In the genomic region with DNA sequence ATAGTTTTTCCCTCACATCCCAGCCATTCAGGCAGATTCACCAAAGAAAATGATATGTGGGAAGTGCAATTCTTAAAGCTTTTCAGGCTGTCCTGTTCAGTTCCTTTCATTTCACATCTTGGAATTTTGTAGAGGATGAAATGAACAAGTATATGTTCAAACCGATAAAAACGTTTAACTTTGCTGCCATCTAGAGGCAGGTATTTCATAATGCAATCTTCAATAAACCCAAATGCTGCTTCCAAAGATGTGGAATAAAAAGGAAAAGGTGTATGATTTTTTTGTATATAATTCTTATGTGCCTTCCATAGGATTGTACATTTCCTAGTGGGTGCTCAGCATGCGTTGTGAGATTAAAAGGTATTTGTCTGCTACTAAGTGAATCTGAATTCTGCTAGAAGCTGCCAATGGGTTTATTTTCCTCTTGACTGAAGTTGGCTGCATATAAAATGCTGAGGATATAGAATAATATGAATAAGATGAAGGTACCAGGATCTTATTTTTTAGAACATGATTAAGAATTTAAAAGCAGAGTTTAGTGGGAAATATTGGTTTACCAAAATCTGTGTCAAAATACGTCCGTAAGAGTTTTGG, we compare ENCODE assay signal across 8 cellular contexts.
DNase-seq lines count a peak whose midpoint lies in the region; ATAC-seq and TF ChIP-seq lines count a peak whose summit lies in the region.

No MANE protein-coding gene starts in this region.

- H3K4me1 ChIP-seq in KMS-11 (ENCODE audit: low read depth, poor library complexity, severe bottlenecking), result peaks cover 38% of the 10 kb centered on the region
- H3K4me1 ChIP-seq in RWPE2 (ENCODE audit: insufficient read depth, poor library complexity, severe bottlenecking), result peaks cover 13% of the 10 kb centered on the region
- peaks cover 13% of the 10 kb centered on the region for H3K4me1 ChIP-seq in fibroblast of lung (ENCODE audit: control insufficient read depth, extremely low read depth, insufficient read depth, low read length)

- H3K4me2 ChIP-seq in KMS-11 (peak overlapping the region; percentile 49; the same call in 1 of the 2 replicates), fibroblast of lung (ENCODE audit: extremely low read depth, insufficient read depth, low read length) (peak overlapping the region; percentile 81)

- H3K27me3 Mint-ChIP-seq in osteocyte (ENCODE audit: unreplicated experiment), result no peaks in the 10 kb centered on the region
- no peaks in the 10 kb centered on the region for H3K27me3 Mint-ChIP-seq in activated T-cell treated with anti-CD3 and anti-CD28 coated beads, Interleukin-2, amount 50 U/mL, for 24 hours

- no peaks in the 10 kb centered on the region for H4K20me1 ChIP-seq in KMS-11 (ENCODE audit: insufficient read depth)
- no peaks in the 10 kb centered on the region for H4K20me1 ChIP-seq in fibroblast of lung (ENCODE audit: control insufficient read depth, extremely low read depth, insufficient read depth, low read length)

- H3K4me3 ChIP-seq in KMS-11 (IDR thresholded peaks at IDR 0.05; ENCODE audit: insufficient read depth, low read depth, low read length) (no peak overlapping the region), RWPE2 (ENCODE audit: severe bottlenecking) (no peak overlapping the region), fibroblast of lung (replicated peaks in 1 of 4; ENCODE audit: control extremely low read depth in 1 of 4, insufficient read depth in 1 of 4, low read depth in 3 of 4, low read length in 4 of 4) (peak overlapping the region in 1 of 4 experiments; percentile 20)

- H3K36me3 ChIP-seq in KMS-11 (ENCODE audit: insufficient read depth) (no peaks in the 10 kb centered on the region), RWPE2 (ENCODE audit: low read depth) (no peaks in the 10 kb centered on the region), fibroblast of lung (ENCODE audit: control insufficient read depth, insufficient read depth, low read length) (no peaks in the 10 kb centered on the region)

- H3K4me3 Mint-ChIP-seq in osteocyte (ENCODE audit: unreplicated experiment), result peak overlapping the region; percentile 46
- no peak overlapping the region for H3K4me3 Mint-ChIP-seq in activated T-cell treated with anti-CD3 and anti-CD28 coated beads, Interleukin-2, amount 50 U/mL, for 24 hours

- H3K27ac ChIP-seq in KMS-11, result no peak overlapping the region
- H3K27ac ChIP-seq in RWPE2 (ENCODE audit: poor library complexity, severe bottlenecking), result peak overlapping the region; percentile 61
- no peak overlapping the region for H3K27ac ChIP-seq in fibroblast of lung (ENCODE audit: insufficient read depth, low read length)

- H3K9ac ChIP-seq in KMS-11, result no peak overlapping the region
- H3K9ac ChIP-seq in fibroblast of lung (ENCODE audit: insufficient read depth, low read length), result no peak overlapping the region

- peak; percentile 58 for DNase-seq in COR-L47 (lab: John Stamatoyannopoulos, UW)
- DNase-seq in RWPE2 (ENCODE audit: low spot score), result no peak
- peak; percentile 67 to 87 for DNase-seq in fibroblast of lung (ENCODE audit: low read depth in 2 of 2)
- DNase-seq in osteocyte (ENCODE audit: extremely low spot score, unreplicated experiment), result no peak
- DNase-seq in activated T-cell treated with anti-CD3 and anti-CD28 coated beads, Interleukin-2, amount 50 U/mL, for 24 hours, result no peak
- DNase-seq in central memory CD4-positive, alpha-beta T cell, result no peak

- ATAC-seq in RWPE2 (ENCODE audit: low read depth), result peak; percentile 41; the same call in 2 of the 3 replicates
- ATAC-seq in GM19395 (IDR thresholded peaks at IDR 0.05; ENCODE audit: unreplicated experiment), result no peak

- no peaks in the 10 kb centered on the region for H3K36me3 Mint-ChIP-seq in osteocyte (ENCODE audit: unreplicated experiment)
- no peaks in the 10 kb centered on the region for H3K36me3 Mint-ChIP-seq in activated T-cell treated with anti-CD3 and anti-CD28 coated beads, Interleukin-2, amount 50 U/mL, for 24 hours (ENCODE audit: low read depth)

- H3K27me3 ChIP-seq in KMS-11 (ENCODE audit: insufficient read depth, low read depth), result no peaks in the 10 kb centered on the region
- H3K27me3 ChIP-seq in RWPE2 (ENCODE audit: insufficient read depth, poor library complexity, severe bottlenecking), result no peaks in the 10 kb centered on the region
- no peaks in the 10 kb centered on the region for H3K27me3 ChIP-seq in fibroblast of lung (ENCODE audit: control insufficient read depth, insufficient read depth, low read length)

- H3K27ac Mint-ChIP-seq in osteocyte (ENCODE audit: unreplicated experiment), result peak overlapping the region; percentile 81
- no peak overlapping the region for H3K27ac Mint-ChIP-seq in activated T-cell treated with anti-CD3 and anti-CD28 coated beads, Interleukin-2, amount 50 U/mL, for 24 hours

- no peaks in the 10 kb centered on the region for H3K9me3 ChIP-seq in RWPE2 (ENCODE audit: severe bottlenecking)
- no peaks in the 10 kb centered on the region for H3K9me3 ChIP-seq in fibroblast of lung (ENCODE audit: control insufficient read depth, insufficient read depth, low read depth, low read length)

- H2AFZ ChIP-seq in KMS-11 (ENCODE audit: low read depth), result no peak overlapping the region
- no peak overlapping the region for H2AFZ ChIP-seq in fibroblast of lung (ENCODE audit: low read length)

- H3K4me1 Mint-ChIP-seq in osteocyte (ENCODE audit: unreplicated experiment), result peaks cover 23% of the 10 kb centered on the region
- no peaks in the 10 kb centered on the region for H3K4me1 Mint-ChIP-seq in activated T-cell treated with anti-CD3 and anti-CD28 coated beads, Interleukin-2, amount 50 U/mL, for 24 hours (ENCODE audit: low read depth)

- H3K79me2 ChIP-seq in KMS-11 (ENCODE audit: insufficient read depth, low read depth) (no peaks in the 10 kb centered on the region), fibroblast of lung (ENCODE audit: control insufficient read depth, insufficient read depth, low read length) (no peaks in the 10 kb centered on the region)

- TF ChIP-seq CTCF in KMS-11 (conservative IDR thresholded peaks at IDR 0.05; ENCODE audit: low read depth, low read length) (peak; percentile 75), RWPE2 (IDR thresholded peaks at IDR 0.05; ENCODE audit: poor library complexity, severe bottlenecking) (peak; percentile 75), fibroblast of lung (conservative IDR thresholded peaks at IDR 0.05 in 1 of 2, IDR thresholded peaks at IDR 0.05 in 1 of 2; ENCODE audit: low read depth in 1 of 2, low read length in 2 of 2) (peak; percentile 39 to 40), osteocyte (IDR thresholded peaks at IDR 0.05) (peak; percentile 73)

- no peaks in the 10 kb centered on the region for H3K9me3 Mint-ChIP-seq in osteocyte (ENCODE audit: unreplicated experiment)
- H3K9me3 Mint-ChIP-seq in activated T-cell treated with anti-CD3 and anti-CD28 coated beads, Interleukin-2, amount 50 U/mL, for 24 hours, result no peaks in the 10 kb centered on the region

Comparison
In these comparisons a context has a peak if more than half of its experiments do, and no peak if none do; other contexts are left out.
1. DNase-seq: peak in COR-L47 (single experiment) and fibroblast of lung (2 of 2); none in RWPE2 (single experiment), osteocyte (single experiment), activated T-cell treated with anti-CD3 and anti-CD28 coated beads, Interleukin-2, amount 50 U/mL, for 24 hours (single experiment) and central memory CD4-positive, alpha-beta T cell (single experiment).
2. Peak in every context shown above with its lines, with median percentiles within 50 percentile points of each other: CTCF ChIP-seq.